7 cellular contexts compared by ENCODE assay signal in the genomic region with DNA sequence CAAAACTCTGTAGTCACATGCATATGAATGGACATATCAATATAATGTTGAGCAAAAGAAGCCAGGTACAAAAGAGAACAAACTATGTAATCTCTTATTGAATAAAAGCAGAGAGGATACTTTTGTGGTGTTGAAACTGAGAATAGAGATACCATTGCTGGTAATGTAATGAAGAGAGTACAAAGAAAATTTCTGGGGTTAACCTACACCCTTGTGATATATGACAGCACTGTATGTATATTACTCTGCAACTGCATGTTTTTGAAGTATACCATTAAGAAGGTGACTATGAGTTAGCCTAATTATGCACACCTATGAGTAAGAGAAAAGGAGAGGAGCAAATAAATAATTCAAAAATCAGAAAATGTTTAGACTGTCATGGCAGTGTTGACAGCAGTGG.
"Had no signal": no experiment of that assay in that cellular context is flagged by ENCODE, and none has a peak within 500 bp of the region (broad histone marks: within the 10 kb centered on the region; RNA-seq: fewer than 3 reads in every experiment).

No MANE protein-coding gene starts in this region.

- DNase-seq: GDM1, GF-D8 had no signal

- FAIRE-seq: G401.6, GM12891, GM12892, GM18507, GM19239 had no signal
